Comparison of ENCODE assay signal across 2 cellular contexts in genomic region chr9:13721481-13722235, GRCh38.
TF ChIP-seq lines count a peak whose summit lies in the region.

No MANE protein-coding gene starts in this region.

TF ChIP-seq in SK-N-SH, 30 proteins besides CTCF, POLR2A, EP300 and RAD21 (continued from another document):
- TF ChIP-seq SIN3A (IDR thresholded peaks at IDR 0.05; ENCODE audit: borderline replicate concordance, low read depth, low read length): no peak

TF ChIP-seq in SK-N-SH treated with all-trans-retinoic acid at 6 μM for 48 hours, 23 proteins besides CTCF, POLR2A, EP300 and RAD21 (continued from another document):
- TF ChIP-seq, protein P1, sequence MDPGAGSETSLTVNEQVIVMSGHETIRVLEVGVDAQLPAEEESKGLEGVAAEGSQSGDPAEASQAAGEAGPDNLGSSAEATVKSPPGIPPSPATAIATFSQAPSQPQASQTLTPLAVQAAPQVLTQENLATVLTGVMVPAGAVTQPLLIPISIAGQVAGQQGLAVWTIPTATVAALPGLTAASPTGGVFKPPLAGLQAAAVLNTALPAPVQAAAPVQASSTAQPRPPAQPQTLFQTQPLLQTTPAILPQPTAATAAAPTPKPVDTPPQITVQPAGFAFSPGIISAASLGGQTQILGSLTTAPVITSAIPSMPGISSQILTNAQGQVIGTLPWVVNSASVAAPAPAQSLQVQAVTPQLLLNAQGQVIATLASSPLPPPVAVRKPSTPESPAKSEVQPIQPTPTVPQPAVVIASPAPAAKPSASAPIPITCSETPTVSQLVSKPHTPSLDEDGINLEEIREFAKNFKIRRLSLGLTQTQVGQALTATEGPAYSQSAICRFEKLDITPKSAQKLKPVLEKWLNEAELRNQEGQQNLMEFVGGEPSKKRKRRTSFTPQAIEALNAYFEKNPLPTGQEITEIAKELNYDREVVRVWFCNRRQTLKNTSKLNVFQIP (CRISPR knock-in tag; IDR thresholded peaks at IDR 0.05; ENCODE audit: borderline replicate concordance, low read depth): no peak
- TF ChIP-seq ZNF565 (CRISPR knock-in tag; conservative IDR thresholded peaks at IDR 0.05; ENCODE audit: low read depth): no peak
- no peak for TF ChIP-seq ZFP30 (CRISPR knock-in tag; IDR thresholded peaks at IDR 0.05)
- TF ChIP-seq, protein P2, sequence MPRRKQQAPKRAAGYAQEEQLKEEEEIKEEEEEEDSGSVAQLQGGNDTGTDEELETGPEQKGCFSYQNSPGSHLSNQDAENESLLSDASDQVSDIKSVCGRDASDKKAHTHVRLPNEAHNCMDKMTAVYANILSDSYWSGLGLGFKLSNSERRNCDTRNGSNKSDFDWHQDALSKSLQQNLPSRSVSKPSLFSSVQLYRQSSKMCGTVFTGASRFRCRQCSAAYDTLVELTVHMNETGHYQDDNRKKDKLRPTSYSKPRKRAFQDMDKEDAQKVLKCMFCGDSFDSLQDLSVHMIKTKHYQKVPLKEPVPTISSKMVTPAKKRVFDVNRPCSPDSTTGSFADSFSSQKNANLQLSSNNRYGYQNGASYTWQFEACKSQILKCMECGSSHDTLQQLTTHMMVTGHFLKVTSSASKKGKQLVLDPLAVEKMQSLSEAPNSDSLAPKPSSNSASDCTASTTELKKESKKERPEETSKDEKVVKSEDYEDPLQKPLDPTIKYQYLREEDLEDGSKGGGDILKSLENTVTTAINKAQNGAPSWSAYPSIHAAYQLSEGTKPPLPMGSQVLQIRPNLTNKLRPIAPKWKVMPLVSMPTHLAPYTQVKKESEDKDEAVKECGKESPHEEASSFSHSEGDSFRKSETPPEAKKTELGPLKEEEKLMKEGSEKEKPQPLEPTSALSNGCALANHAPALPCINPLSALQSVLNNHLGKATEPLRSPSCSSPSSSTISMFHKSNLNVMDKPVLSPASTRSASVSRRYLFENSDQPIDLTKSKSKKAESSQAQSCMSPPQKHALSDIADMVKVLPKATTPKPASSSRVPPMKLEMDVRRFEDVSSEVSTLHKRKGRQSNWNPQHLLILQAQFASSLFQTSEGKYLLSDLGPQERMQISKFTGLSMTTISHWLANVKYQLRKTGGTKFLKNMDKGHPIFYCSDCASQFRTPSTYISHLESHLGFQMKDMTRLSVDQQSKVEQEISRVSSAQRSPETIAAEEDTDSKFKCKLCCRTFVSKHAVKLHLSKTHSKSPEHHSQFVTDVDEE (CRISPR knock-in tag; IDR thresholded peaks at IDR 0.05): no peak
- TF ChIP-seq CSDC2 (CRISPR knock-in tag; IDR thresholded peaks at IDR 0.05): no peak
- no peak for TF ChIP-seq CREB5 (CRISPR knock-in tag; IDR thresholded peaks at IDR 0.05; ENCODE audit: low read depth)
- no peak for TF ChIP-seq ZNF70 (CRISPR knock-in tag; IDR thresholded peaks at IDR 0.05)
- no peak for TF ChIP-seq ZC3H10 (CRISPR knock-in tag; IDR thresholded peaks at IDR 0.05)
- no peak for TF ChIP-seq RARB (CRISPR knock-in tag; IDR thresholded peaks at IDR 0.05)
- no peak for TF ChIP-seq ARNTL (CRISPR knock-in tag; IDR thresholded peaks at IDR 0.05; ENCODE audit: borderline replicate concordance, low read depth)
- TF ChIP-seq BACH2 (CRISPR knock-in tag; IDR thresholded peaks at IDR 0.05; ENCODE audit: borderline replicate concordance): no peak
- TF ChIP-seq SNAI2 (CRISPR knock-in tag; IDR thresholded peaks at IDR 0.05): no peak
- TF ChIP-seq CSRNP3 (CRISPR knock-in tag; IDR thresholded peaks at IDR 0.05): no peak
- no peak for TF ChIP-seq GLIS3 (CRISPR knock-in tag; IDR thresholded peaks at IDR 0.05)
- no peak for TF ChIP-seq OSR1 (CRISPR knock-in tag; IDR thresholded peaks at IDR 0.05)
- TF ChIP-seq TCF4 (CRISPR knock-in tag; IDR thresholded peaks at IDR 0.05; ENCODE audit: borderline replicate concordance): no peak
